In genomic region chr16:86428729-86429472, GRCh38 we compare ENCODE assay signal across 31 cellular contexts.
A peak's percentile ranks its signal among the peaks of the same experiment; 100 is the strongest.
DNase-seq lines count a peak whose midpoint lies in the region; ATAC-seq, FAIRE-seq and TF ChIP-seq lines count a peak whose summit lies in the region.
"Had no signal": no experiment of that assay in that cellular context is flagged by ENCODE, and none has a peak within 500 bp of the region (broad histone marks: within the 10 kb centered on the region; RNA-seq: fewer than 3 reads in every experiment).

No MANE protein-coding gene starts in this region.

- TF ChIP-seq RAD21 in HepG2 (CRISPR knock-in tag; IDR thresholded peaks at IDR 0.05), result no peak

- no peak for TF ChIP-seq EP300 in HepG2 (IDR thresholded peaks at IDR 0.05; ENCODE audit: low read depth in 2 of 2, low read length in 2 of 2)
- TF ChIP-seq EP300 in HepG2 (CRISPR knock-in tag; IDR thresholded peaks at IDR 0.05; ENCODE audit: borderline replicate concordance), result no peak

- no peaks in the 10 kb centered on the region for H3K9me3 ChIP-seq in HepG2 (ENCODE audit: low read length)
- H3K9me3 ChIP-seq in right lobe of liver, result no peaks in the 10 kb centered on the region
- H3K9me3 ChIP-seq in thyroid gland, result no peaks in the 10 kb centered on the region
- H3K9me3 ChIP-seq: body of pancreas, colonic mucosa, HAP-1, psoas muscle, uterus had no signal

- H3K27ac ChIP-seq in HepG2 (ENCODE audit: extremely low read length, insufficient read depth, low read length) (no peak overlapping the region), right lobe of liver (no peak overlapping the region), thyroid gland (no peak overlapping the region)
- H3K27ac ChIP-seq: body of pancreas, colonic mucosa, psoas muscle had no signal

- no peaks in the 10 kb centered on the region for H3K36me3 ChIP-seq in HepG2 (replicated peaks in 1 of 2; ENCODE audit: control insufficient read depth in 1 of 2, insufficient read depth in 2 of 2, low read length in 2 of 2)
- H3K36me3 ChIP-seq in right lobe of liver, result no peaks in the 10 kb centered on the region
- no peaks in the 10 kb centered on the region for H3K36me3 ChIP-seq in thyroid gland
- H3K36me3 ChIP-seq: colonic mucosa, HAP-1, uterus had no signal

- in situ Hi-C loops in HepG2 (cut with HindIII; ENCODE audit: extremely low pct_ligation_motif_present, low pct_unique_long_range_greater_than_20kb), result no loop called here

- whole genome bisulfite sequencing in HepG2 (ENCODE audit: low lambda C conversion rate), result 13% methylated on average over 5 of the region's 9 CpGs
- 27% methylated on average over 3 of the region's 9 CpGs for WGBS in right lobe of liver (ENCODE audit: insufficient coverage, low coverage, low lambda C conversion rate, missing lambda C conversion rate)
- 67 to 83% methylated on average over 7 to 9 of the region's 9 CpGs for WGBS in thyroid gland, 2 donors

- POLR2A ChIA-PET in HepG2 (lab: Yijun Ruan, JAX), result no interaction called here
- POLR2A ChIA-PET in WTC11 (lab: Charles Lee), result no interaction called here

- DNase-seq in HepG2 (ENCODE audit: low spot score) (no peak), right lobe of liver (no peak), WTC11 (ENCODE audit: low spot score) (no peak), iPS-NIHi11 (ENCODE audit: low spot score) (peak; percentile 40), thyroid gland (no peak), activated gamma-delta T cell treated with Interleukin-2 at 50 U/mL for 16 hours (no peak)
- DNase-seq in effector CD4-positive, alpha-beta T cell, result no peak
- no peak for DNase-seq in central memory CD4-positive, alpha-beta T cell
- DNase-seq: activated CD4-positive, alpha-beta T cell treated with anti-CD3 and anti-CD28 coated beads for 1 hour; activated CD8-positive, alpha-beta T cell treated with anti-CD3 and anti-CD28 coated beads, Interleukin-2, amount 10 ng/mL, durations not matched to agents 7 days and 5 days; activated gamma-delta T cell; activated T-cell treated with anti-CD3 and anti-CD28 coated beads for 4 hours; colonic mucosa; EL; mammary epithelial cell; NCI-H1092; NCI-H1930; NCI-H345; NK-92 treated with Interleukin-12 subunit alpha and Interleukin-12 subunit beta, amount 100 ng/mL, for 24 hours; psoas muscle; SIG-M5; stimulated activated CD4-positive, alpha-beta T cell treated with anti-CD3 and anti-CD28 coated beads, Interleukin-2, amount 100 ng/mL, for 24 hours; T-helper 1 cell; uterus had no signal

- ATAC-seq in HepG2, result no peak
- ATAC-seq in right lobe of liver, result no peak
- no peak for ATAC-seq in WTC11
- ATAC-seq: activated CD8-positive, alpha-beta T cell treated with anti-CD3 and anti-CD28 coated beads, Interleukin-2, amount 10 ng/mL, durations not matched to agents 7 days and 5 days; body of pancreas; psoas muscle had no signal

- no peak overlapping the region for H2AFZ ChIP-seq in HepG2 (ENCODE audit: low read length)

- H3K9ac ChIP-seq in HepG2 (ENCODE audit: insufficient read depth, low read depth, low read length), result no peak overlapping the region

- no peak overlapping the region for H3K4me3 ChIP-seq in HepG2 (replicated peaks in 1 of 3; ENCODE audit: insufficient read depth in 1 of 3, low read depth in 2 of 3, low read length in 3 of 3)
- H3K4me3 ChIP-seq in right lobe of liver, result no peak overlapping the region
- H3K4me3 ChIP-seq in thyroid gland (replicated peaks in 1 of 3), result no peak overlapping the region
- H3K4me3 ChIP-seq: body of pancreas, colonic mucosa, HAP-1, psoas muscle, smooth muscle cell, uterus had no signal

- no peak overlapping the region for H3K4me2 ChIP-seq in HepG2 (ENCODE audit: low read depth, low read length)

- H3K36me3 Mint-ChIP-seq in WTC11, result no peaks in the 10 kb centered on the region
- H3K36me3 Mint-ChIP-seq: CD14-positive monocyte had no signal

- no peaks in the 10 kb centered on the region for H4K20me1 ChIP-seq in HepG2 (ENCODE audit: insufficient read depth, low read length)

- H3K4me3 Mint-ChIP-seq in WTC11, result no peak overlapping the region
- H3K4me3 Mint-ChIP-seq: activated CD8-positive, alpha-beta T cell treated with anti-CD3 and anti-CD28 coated beads, Interleukin-2, amount 10 ng/mL, durations not matched to agents 7 days and 5 days; CD14-positive monocyte had no signal

- FAIRE-seq in HepG2 (lab: Jason Lieb, UNC), result no peak
- FAIRE-seq: D721Med, GM12892, TTC549 had no signal

- H3K27me3 ChIP-seq in HepG2 (ENCODE audit: control insufficient read depth in 1 of 2, insufficient read depth in 2 of 2, low read length in 2 of 2) (peaks cover 19 to 94% of the 10 kb centered on the region in 2 experiments), right lobe of liver (no peaks in the 10 kb centered on the region), thyroid gland (no peaks in the 10 kb centered on the region)
- H3K27me3 ChIP-seq: body of pancreas, colonic mucosa, uterus had no signal

- peaks cover 5% of the 10 kb centered on the region; the same call in 1 of the 2 replicates for H3K27me3 Mint-ChIP-seq in WTC11 (ENCODE audit: low read depth)

- intact Hi-C loops in HepG2 (cut with micrococcal nuclease; ENCODE audit: unreplicated experiment), result no loop called here
- intact Hi-C loops in right lobe of liver (cut with DNase I), result no loop called here
- intact Hi-C loops in thyroid gland (cut with DNase I), result no loop called here

- H3K79me2 ChIP-seq in HepG2 (ENCODE audit: insufficient read depth, low read length), result no peaks in the 10 kb centered on the region

- no TSS peak for BruUV-seq in HepG2 (replicated peaks; lab: Mats Ljungman, UMichigan)

- no peaks in the 10 kb centered on the region for H3K4me1 ChIP-seq in HepG2 (ENCODE audit: insufficient read depth, low read length)
- H3K4me1 ChIP-seq in right lobe of liver, result no peaks in the 10 kb centered on the region
- H3K4me1 ChIP-seq in thyroid gland, result no peaks in the 10 kb centered on the region
- H3K4me1 ChIP-seq: body of pancreas, colonic mucosa, HAP-1, psoas muscle, uterus had no signal

- peaks cover 10% of the 10 kb centered on the region; the same call in 1 of the 2 replicates for H3K9me3 Mint-ChIP-seq in WTC11

- H3K4me1 Mint-ChIP-seq in WTC11, result peaks cover 18% of the 10 kb centered on the region
- H3K4me1 Mint-ChIP-seq: CD14-positive monocyte had no signal

- no peak overlapping the region for H3K27ac Mint-ChIP-seq in WTC11
- H3K27ac Mint-ChIP-seq: activated CD8-positive, alpha-beta T cell treated with anti-CD3 and anti-CD28 coated beads, Interleukin-2, amount 10 ng/mL, durations not matched to agents 7 days and 5 days; CD14-positive monocyte had no signal

- TF ChIP-seq POLR2A in HepG2 (IDR thresholded peaks at IDR 0.05; ENCODE audit: insufficient read depth in 1 of 2, low read depth in 2 of 2, low read length in 2 of 2), result no peak
- TF ChIP-seq POLR2A in right lobe of liver (IDR thresholded peaks at IDR 0.05), result no peak
- no peak for TF ChIP-seq POLR2A in thyroid gland (IDR thresholded peaks at IDR 0.05)

- TF ChIP-seq CTCF in HepG2 (CRISPR knock-in tag; IDR thresholded peaks at IDR 0.05) (no peak), right lobe of liver (IDR thresholded peaks at IDR 0.05) (no peak), WTC11 (IDR thresholded peaks at IDR 0.05) (no peak), thyroid gland (IDR thresholded peaks at IDR 0.05) (no peak)

- CTCF ChIA-PET in HepG2 (lab: Yijun Ruan, JAX; ENCODE audit: low intra/inter-chr PET ratio, low total read pairs), result no interaction called here
- CTCF ChIA-PET in WTC11 (lab: Charles Lee), result interaction anchor here (0.6 kb wide), 1 partner anchor 356 kb away, joined by 5 read pairs; no protein-coding TSS in a partner anchor

TF ChIP-seq in HepG2, 621 proteins besides CTCF, POLR2A, EP300 and RAD21 (continues in another document):
- TF ChIP-seq, protein P1, sequence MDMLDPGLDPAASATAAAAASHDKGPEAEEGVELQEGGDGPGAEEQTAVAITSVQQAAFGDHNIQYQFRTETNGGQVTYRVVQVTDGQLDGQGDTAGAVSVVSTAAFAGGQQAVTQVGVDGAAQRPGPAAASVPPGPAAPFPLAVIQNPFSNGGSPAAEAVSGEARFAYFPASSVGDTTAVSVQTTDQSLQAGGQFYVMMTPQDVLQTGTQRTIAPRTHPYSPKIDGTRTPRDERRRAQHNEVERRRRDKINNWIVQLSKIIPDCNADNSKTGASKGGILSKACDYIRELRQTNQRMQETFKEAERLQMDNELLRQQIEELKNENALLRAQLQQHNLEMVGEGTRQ (IDR thresholded peaks at IDR 0.05; ENCODE audit: low read depth, low read length), result 0 out of 2 replicates have a peak, but pooled peaks have one; percentile 11
- TF ChIP-seq, protein P1 (CRISPR knock-in tag; IDR thresholded peaks at IDR 0.05; ENCODE audit: borderline replicate concordance), result no peak
- TF ChIP-seq NFIC (IDR thresholded peaks at IDR 0.05; ENCODE audit: low read length), result no peak

TF ChIP-seq in WTC11, 78 proteins besides CTCF, POLR2A, EP300 and RAD21:
- no peak for TF ChIP-seq SMAD4 (CRISPR knock-in tag; IDR thresholded peaks at IDR 0.05)
- TF ChIP-seq, protein P1 (CRISPR knock-in tag; IDR thresholded peaks at IDR 0.05), result peak; percentile 87
- peak; percentile 82 for TF ChIP-seq USF1 (CRISPR knock-in tag; IDR thresholded peaks at IDR 0.05)
- TF ChIP-seq NFYB (CRISPR knock-in tag; conservative IDR thresholded peaks at IDR 0.05; ENCODE audit: low read depth), result peak; percentile 88

Comparison
In these comparisons a context has a peak if more than half of its experiments do, and no peak if none do; other contexts are left out.
1. Of the 50 proteins assayed by ChIP-seq in both HepG2 and WTC11: peak only in HepG2: none; only in WTC11: none; in both: NFYB; in neither: 48; mixed calls (peak in some experiments, not most) for 1.